In genomic region chr9:70052768-70053167, GRCh38 we compare ENCODE assay signal across 16 cellular contexts. TPM values are rescaled to one million over a fixed set of nuclear protein-coding genes. Genes with fewer than 3 reads are reported as not detected.
DNase-seq lines count a peak whose midpoint lies in the region; ATAC-seq and TF ChIP-seq lines count a peak whose summit lies in the region.
"Had no signal": no experiment of that assay in that cellular context is flagged by ENCODE, and none has a peak within 500 bp of the region (broad histone marks: within the 10 kb centered on the region; RNA-seq: fewer than 3 reads in every experiment).

No MANE protein-coding gene starts in this region.

- H3K4me1 ChIP-seq in right lobe of liver (no peaks in the 10 kb centered on the region), thoracic aorta (ENCODE audit: control insufficient read depth in 1 of 2, low read depth in 2 of 2) (peaks cover 29 to 75% of the 10 kb centered on the region in 2 donors), H9 (ENCODE audit: insufficient read depth, low read length) (no peaks in the 10 kb centered on the region)

- TF ChIP-seq POLR2A in right lobe of liver (IDR thresholded peaks at IDR 0.05): no peak

- no peak overlapping the region for H3K27ac ChIP-seq in right lobe of liver
- peak overlapping the region; percentile 27 to 58 for H3K27ac ChIP-seq in thoracic aorta
- no peak overlapping the region for H3K27ac ChIP-seq in H9 (ENCODE audit: insufficient read length, low read depth, low read length)

- no peak overlapping the region for H2AK5ac ChIP-seq in H9 (ENCODE audit: insufficient read length, low read length)

- H3K9me3 Mint-ChIP-seq in H9: peaks cover 5 to 6% of the 10 kb centered on the region in 2 experiments; a peak in 3 of 5 replicates
- H3K9me3 Mint-ChIP-seq: CD4-positive, alpha-beta T cell had no signal

- no peak overlapping the region for H3K4me3 Mint-ChIP-seq in H9
- H3K4me3 Mint-ChIP-seq: CD4-positive, alpha-beta T cell had no signal

- H2BK15ac ChIP-seq in H9 (ENCODE audit: low read depth, low read length): no peak overlapping the region

- no peaks in the 10 kb centered on the region for H3K79me1 ChIP-seq in H9 (ENCODE audit: insufficient read depth, low read depth, low read length, poor library complexity, severe bottlenecking)

- TF ChIP-seq CTCF in right lobe of liver (IDR thresholded peaks at IDR 0.05) (no peak), thoracic aorta (IDR thresholded peaks at IDR 0.05) (no peak), H9 (conservative IDR thresholded peaks at IDR 0.05) (no peak)

- no peak overlapping the region for H2BK12ac ChIP-seq in H9 (ENCODE audit: insufficient read length, low read depth, low read length)

- H3K18ac ChIP-seq in H9 (ENCODE audit: insufficient read length, low read depth, low read length): no peak overlapping the region

- H3K27me3 ChIP-seq in right lobe of liver: no peaks in the 10 kb centered on the region
- H3K27me3 ChIP-seq in thoracic aorta (replicated peaks; ENCODE audit: insufficient read depth): no peaks in the 10 kb centered on the region
- no peaks in the 10 kb centered on the region for H3K27me3 ChIP-seq in H9 (ENCODE audit: insufficient read depth, low read length)

- 27% methylated on average over 1 of the region's 1 CpG for WGBS in right lobe of liver (ENCODE audit: insufficient coverage, low coverage, low lambda C conversion rate, missing lambda C conversion rate)
- WGBS in H9 (ENCODE audit: extremely low coverage, insufficient read length, low lambda C conversion rate): no CpG with 5 or more reads among the region's 1 CpG

- H3K23ac ChIP-seq in H9 (ENCODE audit: insufficient read length, low read depth, low read length): no peak overlapping the region

- H3K4me1 Mint-ChIP-seq in H9: no peaks in the 10 kb centered on the region

- H3K27ac Mint-ChIP-seq in H9: no peak overlapping the region
- H3K27ac Mint-ChIP-seq: CD4-positive, alpha-beta T cell had no signal

- no peak overlapping the region for H2AFZ ChIP-seq in H9 (ENCODE audit: low read length)

- H3K79me2 ChIP-seq in H9 (ENCODE audit: insufficient read depth, low read length): no peaks in the 10 kb centered on the region

- no peak overlapping the region for H2BK20ac ChIP-seq in H9 (ENCODE audit: low read depth, low read length, poor library complexity, severe bottlenecking)

- intact Hi-C loops in right lobe of liver (cut with DNase I): no loop called here

- H2BK120ac ChIP-seq in H9 (ENCODE audit: low read depth, low read length, poor library complexity, severe bottlenecking): no peak overlapping the region

- H3K4me2 ChIP-seq in H9 (ENCODE audit: insufficient read depth, insufficient read length, low read length): no peak overlapping the region

- H4K20me1 ChIP-seq in H9 (ENCODE audit: control insufficient read depth, insufficient read depth, insufficient read length): no peaks in the 10 kb centered on the region

- peak; percentile 52 for DNase-seq in NCI-H2029 treated with DMSO at 0.1 percent for 48 hours (lab: John Stamatoyannopoulos, UW)
- DNase-seq in astrocyte of the hippocampus (ENCODE audit: low read depth, low spot score): peak; percentile 35
- DNase-seq in right lobe of liver: peak in 1 of 3 donors; percentile 64
- no peak for DNase-seq in thoracic aorta (ENCODE audit: low spot score)
- DNase-seq in H9: no peak
- DNase-seq in hypothalamus (lab: John Stamatoyannopoulos, UW): no peak
- no peak for DNase-seq in NCI-H2227 (lab: John Stamatoyannopoulos, UW; ENCODE audit: unreplicated experiment)
- DNase-seq: AML-193; Calu3; CD4-positive, alpha-beta T cell; HCEC 1CT; NCI-H1092 treated with DMSO at 0.1 percent for 48 hours; NCI-H1694; NCI-H774; SIG-M5 had no signal

- H4K91ac ChIP-seq in H9 (ENCODE audit: insufficient read length, low read depth, low read length): no peak overlapping the region

- no peak overlapping the region for H4K5ac ChIP-seq in H9 (ENCODE audit: insufficient read length, low read depth, low read length)

- H3T11ph ChIP-seq in H9 (ENCODE audit: low read length): no peak overlapping the region

- ATAC-seq in right lobe of liver (peak; percentile 89 to 94 (median 92)), thoracic aorta (ENCODE audit: insufficient number of reproducible peaks, low FRiP score, low read depth) (no peak)

- no peak overlapping the region for H3K14ac ChIP-seq in H9 (ENCODE audit: insufficient read depth, low read length)

- H2BK5ac ChIP-seq in H9 (ENCODE audit: insufficient read length, low read length): no peak overlapping the region

- H3K36me3 ChIP-seq in right lobe of liver (no peaks in the 10 kb centered on the region), thoracic aorta (no peaks in the 10 kb centered on the region)

- no peaks in the 10 kb centered on the region; the same call in 1 of the 2 replicates for H3K27me3 Mint-ChIP-seq in H9 (ENCODE audit: low read depth)

- no peak overlapping the region for H3K9ac ChIP-seq in H9 (ENCODE audit: extremely low read depth, insufficient read length, low read length)

- H4K8ac ChIP-seq in H9 (replicated peaks; ENCODE audit: insufficient read length, low read depth, low read length): no peak overlapping the region

- no peak overlapping the region for H3K56ac ChIP-seq in H9 (ENCODE audit: insufficient read length, low read depth, low read length)

- H3K4ac ChIP-seq in H9 (ENCODE audit: low read depth, low read length): no peak overlapping the region

- no peaks in the 10 kb centered on the region for H3K23me2 ChIP-seq in H9 (ENCODE audit: insufficient read length, low read depth, low read length, poor library complexity, severe bottlenecking)

- no peak overlapping the region for H3K4me3 ChIP-seq in right lobe of liver
- H3K4me3 ChIP-seq in thoracic aorta: no peak overlapping the region

- H3K9me3 ChIP-seq in right lobe of liver: no peaks in the 10 kb centered on the region
- H3K9me3 ChIP-seq in thoracic aorta: no peaks in the 10 kb centered on the region
- no peaks in the 10 kb centered on the region for H3K9me3 ChIP-seq in H9 (ENCODE audit: control insufficient read depth, low read depth, low read length)

- peaks cover 2 to 9% (median 3%) of the 10 kb centered on the region in 3 experiments; a peak in 5 of 7 replicates for H3K36me3 Mint-ChIP-seq in H9 (ENCODE audit: insufficient read depth in 1 of 3, low read depth in 3 of 3)

RNA-seq across cellular contexts. Expression of gene MAMDC2, which starts 9.1 kb away (rescaled TPM):
- total RNA-seq in right lobe of liver (1 to 10 TPM in 2 of 6 experiments, under 1 TPM in 3, not detected in 1; 0.22 to 1.6 (median 0.37) TPM), thoracic aorta (10 to 100 TPM; 25.4 to 29.0 TPM), H9 (2021) (4.6 TPM in 2 replicates)
- total RNA-seq: NCI-H460 had no signal

Comparison
In these comparisons a context has a peak if more than half of its experiments do, and no peak if none do; other contexts are left out.
1. DNase-seq: peak in NCI-H2029 treated with DMSO at 0.1 percent for 48 hours (single experiment) and astrocyte of the hippocampus (single experiment); none in thoracic aorta (single experiment), H9 (single experiment), hypothalamus (0 of 51) and NCI-H2227 (single experiment).
2. H3K27ac ChIP-seq: peak in thoracic aorta (2 of 2); none in right lobe of liver (0 of 3) and H9 (single experiment).